Comparison of ENCODE assay signal across 23 cellular contexts in genomic region chr4:70836081-70836480, GRCh38. TPM values are rescaled to one million over a fixed set of nuclear protein-coding genes. Genes with fewer than 3 reads are reported as not detected.
DNase-seq lines count a peak whose midpoint lies in the region; ATAC-seq and TF ChIP-seq lines count a peak whose summit lies in the region.
"Had no signal": no experiment of that assay in that cellular context is flagged by ENCODE, and none has a peak within 500 bp of the region (broad histone marks: within the 10 kb centered on the region; RNA-seq: fewer than 3 reads in every experiment).

No MANE protein-coding gene starts in this region.

- CTCF ChIA-PET in activated CD4-positive, alpha-beta T cell treated with anti-CD3 and anti-CD28 coated beads, Interleukin-2, amount 10 ng/mL, durations not matched to agents 7 days and 5 days (lab: Charles Lee) = interaction anchor here (0.6 to 1.0 kb wide), 2 partner anchors 9 to 148 kb away, joined by 4 read pairs; partner anchors contain the start of gene UTP3
- CTCF ChIA-PET in activated CD4-positive, alpha-beta T cell treated with anti-CD3 and anti-CD28 coated beads for 36 hours (lab: Charles Lee) = no interaction called here
- CTCF ChIA-PET in HEK293 (lab: Yijun Ruan, JAX) = interaction anchor here (0.6 kb wide), 1 partner anchor 183 kb away, joined by 4 read pairs; no protein-coding TSS in a partner anchor
- CTCF ChIA-PET in GM10248 (lab: Yijun Ruan, JAX) = no interaction called here
- CTCF ChIA-PET in Caco-2 (lab: Charles Lee) = no interaction called here

- H3K27ac Mint-ChIP-seq in activated CD4-positive, alpha-beta T cell treated with anti-CD3 and anti-CD28 coated beads, Interleukin-2, amount 10 ng/mL, durations not matched to agents 7 days and 5 days = peak overlapping the region; percentile 50
- H3K27ac Mint-ChIP-seq in activated CD4-positive, alpha-beta T cell treated with anti-CD3 and anti-CD28 coated beads for 36 hours = no peak overlapping the region
- H3K27ac Mint-ChIP-seq in activated T-helper 2 cell treated with anti-CD3 and anti-CD28 coated beads, Interferon-gamma antibody, Interleukin-2, Interleukin-4, amounts not matched to agents 10 μg/mL and 5 μg/mL and 100 μg/mL, durations not matched to agents 14 hours and 24 hours and 36 hours = no peak overlapping the region
- no peak overlapping the region for H3K27ac Mint-ChIP-seq in Caco-2 (ENCODE audit: unreplicated experiment)

- no TSS peak for BruUV-seq in Caco-2 (replicated peaks; lab: Mats Ljungman, UMichigan)

- no peak overlapping the region for H2AFZ ChIP-seq in osteoblast (ENCODE audit: low read length)

- H3K36me3 ChIP-seq in HEK293 (ENCODE audit: control insufficient read depth in 2 of 2, insufficient read depth in 1 of 2, low read length in 2 of 2) = peaks cover 40 to 43% of the 10 kb centered on the region in 2 experiments
- H3K36me3 ChIP-seq in osteoblast (ENCODE audit: insufficient read depth, low read length) = peaks cover 38% of the 10 kb centered on the region
- peaks cover 33% of the 10 kb centered on the region for H3K36me3 ChIP-seq in brain microvascular endothelial cell (replicated peaks)
- no peaks in the 10 kb centered on the region for H3K36me3 ChIP-seq in Caco-2 (ENCODE audit: control insufficient read depth, insufficient read depth, low read length)

- no peaks in the 10 kb centered on the region for H3K27me3 Mint-ChIP-seq in activated CD4-positive, alpha-beta T cell treated with anti-CD3 and anti-CD28 coated beads, Interleukin-2, amount 10 ng/mL, durations not matched to agents 7 days and 5 days
- no peaks in the 10 kb centered on the region for H3K27me3 Mint-ChIP-seq in activated CD4-positive, alpha-beta T cell treated with anti-CD3 and anti-CD28 coated beads for 36 hours
- no peaks in the 10 kb centered on the region for H3K27me3 Mint-ChIP-seq in activated T-helper 2 cell treated with anti-CD3 and anti-CD28 coated beads, Interferon-gamma antibody, Interleukin-2, Interleukin-4, amounts not matched to agents 10 μg/mL and 5 μg/mL and 100 μg/mL, durations not matched to agents 14 hours and 24 hours and 36 hours (ENCODE audit: low read depth)
- H3K27me3 Mint-ChIP-seq in Caco-2 (ENCODE audit: insufficient read depth, unreplicated experiment) = no peaks in the 10 kb centered on the region

- TF ChIP-seq CTCF in HEK293 (tag by site-specific recombination; IDR thresholded peaks at IDR 0.05) (no peak), osteoblast (IDR thresholded peaks at IDR 0.05; ENCODE audit: extremely low read depth, low read depth, low read length) (no peak), brain microvascular endothelial cell (IDR thresholded peaks at IDR 0.05; ENCODE audit: low read depth, low read length, missing control alignments) (no peak), GM10248 (IDR thresholded peaks at IDR 0.05; ENCODE audit: control extremely low read depth, extremely low read depth, low read depth, missing control alignments) (no peak), Caco-2 (IDR thresholded peaks at IDR 0.05; ENCODE audit: insufficient read depth in 1 of 2, low read depth in 1 of 2, low read length in 1 of 2, severe bottlenecking in 1 of 2, unreplicated experiment in 1 of 2) (no peak)

- H4K20me1 ChIP-seq in osteoblast (ENCODE audit: insufficient read depth, low read length) = peaks cover 48% of the 10 kb centered on the region

- no peaks in the 10 kb centered on the region for H3K9me3 ChIP-seq in HEK293 (ENCODE audit: control insufficient read depth, insufficient read depth, low read depth, low read length)
- H3K9me3 ChIP-seq in osteoblast (ENCODE audit: low read depth, low read length) = no peaks in the 10 kb centered on the region
- H3K9me3 ChIP-seq in Caco-2 = no peaks in the 10 kb centered on the region
- H3K9me3 ChIP-seq: esophagus squamous epithelium, testis had no signal

- H3K4me3 Mint-ChIP-seq in activated CD4-positive, alpha-beta T cell treated with anti-CD3 and anti-CD28 coated beads, Interleukin-2, amount 10 ng/mL, durations not matched to agents 7 days and 5 days = no peak overlapping the region
- H3K4me3 Mint-ChIP-seq in activated CD4-positive, alpha-beta T cell treated with anti-CD3 and anti-CD28 coated beads for 36 hours = no peak overlapping the region
- peak overlapping the region; percentile 92 for H3K4me3 Mint-ChIP-seq in activated T-helper 2 cell treated with anti-CD3 and anti-CD28 coated beads, Interferon-gamma antibody, Interleukin-2, Interleukin-4, amounts not matched to agents 10 μg/mL and 5 μg/mL and 100 μg/mL, durations not matched to agents 14 hours and 24 hours and 36 hours (ENCODE audit: low read depth)
- no peak overlapping the region for H3K4me3 Mint-ChIP-seq in Caco-2 (ENCODE audit: unreplicated experiment)

- H3K4me1 ChIP-seq in HEK293 (ENCODE audit: control insufficient read depth, insufficient read depth, low read length) (peaks cover 3% of the 10 kb centered on the region; the same call in 1 of the 2 replicates), osteoblast (ENCODE audit: insufficient read depth, low read length) (peaks cover 17% of the 10 kb centered on the region), Caco-2 (no peaks in the 10 kb centered on the region)

- intact Hi-C loops in activated CD4-positive, alpha-beta T cell treated with anti-CD3 and anti-CD28 coated beads for 36 hours (cut with DNase I, micrococcal nuclease) = loop anchor here in 1 of 2 experiments (5.0 kb wide), 2 partner anchors 156 to 171 kb away; partner anchors contain the start of gene DCK
- intact Hi-C loops in activated T-helper 2 cell treated with anti-CD3 and anti-CD28 coated beads, Interferon-gamma antibody, Interleukin-2, Interleukin-4, amounts not matched to agents 10 μg/mL and 5 μg/mL and 100 μg/mL, durations not matched to agents 14 hours and 24 hours and 36 hours (cut with micrococcal nuclease) = loop anchor here (5.0 kb wide), 1 partner anchor 99 kb away; no protein-coding TSS in a partner anchor
- intact Hi-C loops in Caco-2 (cut with micrococcal nuclease; ENCODE audit: unreplicated experiment) = loop anchor here (5.0 kb wide), 2 partner anchors 156 to 176 kb away; partner anchors contain the start of gene DCK

- ATAC-seq in activated CD4-positive, alpha-beta T cell treated with anti-CD3 and anti-CD28 coated beads for 36 hours = no peak
- ATAC-seq: SK-N-SH treated with all-trans-retinoic acid at 6 μM for 48 hours had no signal

- no peak overlapping the region for H3K27ac ChIP-seq in HEK293 (ENCODE audit: extremely low read depth, low read depth, low read length)
- no peak overlapping the region for H3K27ac ChIP-seq in osteoblast (ENCODE audit: low read depth, low read length)
- H3K27ac ChIP-seq in brain microvascular endothelial cell = no peak overlapping the region
- H3K27ac ChIP-seq: esophagus squamous epithelium, testis had no signal

- DNase-seq in activated CD4-positive, alpha-beta T cell treated with anti-CD3 and anti-CD28 coated beads, Interleukin-2, amount 10 ng/mL, durations not matched to agents 7 days and 5 days = no peak
- no peak for DNase-seq in activated CD4-positive, alpha-beta T cell treated with anti-CD3 and anti-CD28 coated beads for 36 hours
- DNase-seq in activated T-helper 2 cell treated with anti-CD3 and anti-CD28 coated beads, Interferon-gamma antibody, Interleukin-2, Interleukin-4, amounts not matched to agents 10 μg/mL and 5 μg/mL and 100 μg/mL, durations not matched to agents 14 hours and 24 hours and 36 hours (ENCODE audit: low spot score) = no peak
- DNase-seq in osteoblast (ENCODE audit: insufficient read length, low spot score, missing footprints) (no peak), brain microvascular endothelial cell (no peak), GM10248 (ENCODE audit: extremely low spot score) (no peak), Caco-2 (no peak)
- DNase-seq: activated CD4-positive, alpha-beta T cell treated with anti-CD3 and anti-CD28 coated beads for 4 hours; activated naive CD4-positive, alpha-beta T cell treated with Interleukin-2 at 50 U/mL for 16 hours; effector memory CD4-positive, alpha-beta T cell; esophagus squamous epithelium; GF-D8; GOT3; Karpas-422; kidney glomerular epithelial cell; NCI-H1105 treated with DMSO at 0.1 percent for 48 hours; NCI-H510A; NK-92 treated with Interleukin-12 subunit alpha and Interleukin-12 subunit beta, amount 100 ng/mL, for 24 hours; RPMI8226; stimulated activated CD4-positive, alpha-beta T cell treated with anti-CD3 and anti-CD28 coated beads, Interleukin-15, amount 100 ng/mL, for 24 hours; testis had no signal

- H3K27me3 ChIP-seq in osteoblast (ENCODE audit: insufficient read depth, low read length) (no peaks in the 10 kb centered on the region), brain microvascular endothelial cell (replicated peaks) (no peaks in the 10 kb centered on the region), Caco-2 (replicated peaks; ENCODE audit: control insufficient read depth, insufficient read depth, low read length) (no peaks in the 10 kb centered on the region)
- H3K27me3 ChIP-seq: esophagus squamous epithelium, testis had no signal

- H3K79me2 ChIP-seq in osteoblast (ENCODE audit: insufficient read depth, low read length) = peaks cover 77% of the 10 kb centered on the region

- peaks cover 20% of the 10 kb centered on the region for H3K4me1 Mint-ChIP-seq in activated CD4-positive, alpha-beta T cell treated with anti-CD3 and anti-CD28 coated beads, Interleukin-2, amount 10 ng/mL, durations not matched to agents 7 days and 5 days
- H3K4me1 Mint-ChIP-seq in activated CD4-positive, alpha-beta T cell treated with anti-CD3 and anti-CD28 coated beads for 36 hours = peaks cover 32% of the 10 kb centered on the region
- H3K4me1 Mint-ChIP-seq in activated T-helper 2 cell treated with anti-CD3 and anti-CD28 coated beads, Interferon-gamma antibody, Interleukin-2, Interleukin-4, amounts not matched to agents 10 μg/mL and 5 μg/mL and 100 μg/mL, durations not matched to agents 14 hours and 24 hours and 36 hours (ENCODE audit: low read depth) = peaks cover 27% of the 10 kb centered on the region
- peaks cover 9% of the 10 kb centered on the region for H3K4me1 Mint-ChIP-seq in Caco-2 (ENCODE audit: low read depth, unreplicated experiment)

- peaks cover 41% of the 10 kb centered on the region for H3K36me3 Mint-ChIP-seq in activated CD4-positive, alpha-beta T cell treated with anti-CD3 and anti-CD28 coated beads, Interleukin-2, amount 10 ng/mL, durations not matched to agents 7 days and 5 days (ENCODE audit: low read depth)
- peaks cover 48% of the 10 kb centered on the region for H3K36me3 Mint-ChIP-seq in activated CD4-positive, alpha-beta T cell treated with anti-CD3 and anti-CD28 coated beads for 36 hours (ENCODE audit: low read depth)
- H3K36me3 Mint-ChIP-seq in activated T-helper 2 cell treated with anti-CD3 and anti-CD28 coated beads, Interferon-gamma antibody, Interleukin-2, Interleukin-4, amounts not matched to agents 10 μg/mL and 5 μg/mL and 100 μg/mL, durations not matched to agents 14 hours and 24 hours and 36 hours (ENCODE audit: low read depth) = peaks cover 58% of the 10 kb centered on the region
- peaks cover 56% of the 10 kb centered on the region for H3K36me3 Mint-ChIP-seq in Caco-2 (ENCODE audit: insufficient read depth, unreplicated experiment)

- no peaks in the 10 kb centered on the region for H3K9me3 Mint-ChIP-seq in activated CD4-positive, alpha-beta T cell treated with anti-CD3 and anti-CD28 coated beads, Interleukin-2, amount 10 ng/mL, durations not matched to agents 7 days and 5 days
- H3K9me3 Mint-ChIP-seq in activated CD4-positive, alpha-beta T cell treated with anti-CD3 and anti-CD28 coated beads for 36 hours (ENCODE audit: low read depth) = no peaks in the 10 kb centered on the region
- H3K9me3 Mint-ChIP-seq in activated T-helper 2 cell treated with anti-CD3 and anti-CD28 coated beads, Interferon-gamma antibody, Interleukin-2, Interleukin-4, amounts not matched to agents 10 μg/mL and 5 μg/mL and 100 μg/mL, durations not matched to agents 14 hours and 24 hours and 36 hours = no peaks in the 10 kb centered on the region
- H3K9me3 Mint-ChIP-seq in Caco-2 (ENCODE audit: unreplicated experiment) = no peaks in the 10 kb centered on the region

- H3K4me3 ChIP-seq in HEK293 (ENCODE audit: low read depth, low read length) (no peak overlapping the region), osteoblast (ENCODE audit: insufficient read depth, low read length) (no peak overlapping the region), brain microvascular endothelial cell (ENCODE audit: low read depth, low read length) (no peak overlapping the region), Caco-2 (ENCODE audit: low read depth, low read length) (no peak overlapping the region)
- H3K4me3 ChIP-seq: esophagus squamous epithelium, testis had no signal

- H3K4me2 ChIP-seq in osteoblast (ENCODE audit: insufficient read depth, low read length) = peak overlapping the region; percentile 48

- in situ Hi-C loops in brain microvascular endothelial cell (cut with HindIII; ENCODE audit: low pct_ligation_motif_present, low sequenced_read_pairs) = no loop called here

- POLR2A ChIA-PET in activated CD4-positive, alpha-beta T cell treated with anti-CD3 and anti-CD28 coated beads, Interleukin-2, amount 10 ng/mL, durations not matched to agents 7 days and 5 days (lab: Charles Lee) = no interaction called here
- POLR2A ChIA-PET in activated CD4-positive, alpha-beta T cell treated with anti-CD3 and anti-CD28 coated beads for 36 hours (lab: Charles Lee) = interaction anchor here (0.6 kb wide), 1 partner anchor 43 kb away, joined by 3 read pairs; no protein-coding TSS in a partner anchor
- POLR2A ChIA-PET in HEK293 (lab: Yijun Ruan, JAX) (no interaction called here), GM10248 (lab: Yijun Ruan, JAX) (no interaction called here), Caco-2 (lab: Charles Lee) (no interaction called here)

RNA-seq across cellular contexts. Expression of gene GRSF1, which starts 3.6 kb away (rescaled TPM):
- total RNA-seq in activated CD4-positive, alpha-beta T cell treated with anti-CD3 and anti-CD28 coated beads, Interleukin-2, amount 10 ng/mL, durations not matched to agents 7 days and 5 days = 10 to 100 TPM; 65.2 to 76.8 TPM
- 100 to 1,000 TPM in 1 of 2 experiments, 10 to 100 TPM in 1; 96.8 to 115 TPM for total RNA-seq in activated CD4-positive, alpha-beta T cell treated with anti-CD3 and anti-CD28 coated beads for 36 hours
- total RNA-seq in activated T-helper 2 cell treated with anti-CD3 and anti-CD28 coated beads, Interferon-gamma antibody, Interleukin-2, Interleukin-4, amounts not matched to agents 10 μg/mL and 5 μg/mL and 100 μg/mL, durations not matched to agents 14 hours and 24 hours and 36 hours = 120 and 121 TPM in 2 replicates
- total RNA-seq in osteoblast (78.1 and 79.3 TPM in 2 replicates), Caco-2 (2022) (72.3 and 76.1 TPM in 2 replicates)

Comparison
In these comparisons a context has a peak if more than half of its experiments do, and no peak if none do; other contexts are left out.
1. CTCF ChIA-PET loops: an anchor here in activated CD4-positive, alpha-beta T cell treated with anti-CD3 and anti-CD28 coated beads, Interleukin-2, amount 10 ng/mL, durations not matched to agents 7 days and 5 days (0.6 to 1.0 kb wide) and HEK293 (0.6 kb wide); none called in activated CD4-positive, alpha-beta T cell treated with anti-CD3 and anti-CD28 coated beads for 36 hours, GM10248 and Caco-2.